8 cellular contexts compared by ENCODE assay signal in genomic region chr9:128636556-128637530, GRCh38. TPM values are rescaled to one million over a fixed set of nuclear protein-coding genes. Genes with fewer than 3 reads are reported as not detected.
DNase-seq lines count a peak whose midpoint lies in the region; ATAC-seq and TF ChIP-seq lines count a peak whose summit lies in the region.

No MANE protein-coding gene starts in this region.

- H3K4me3 ChIP-seq in ascending aorta: no peak overlapping the region
- no peak overlapping the region for H3K4me3 ChIP-seq in mesenchymal stem cell (ENCODE audit: insufficient read depth in 1 of 2, low read depth in 1 of 2, low read length in 2 of 2)
- H3K4me3 ChIP-seq in upper lobe of right lung: no peak overlapping the region

- DNase-seq in activated CD4-positive, alpha-beta T cell treated with anti-CD3 and anti-CD28 coated beads, Interleukin-2, amount 10 ng/mL, durations not matched to agents 24 days and 14 days: peak; percentile 53
- DNase-seq in activated CD4-positive, alpha-beta T cell treated with anti-CD3 and anti-CD28 coated beads for 4 hours: no peak
- DNase-seq in ascending aorta (ENCODE audit: low spot score in 2 of 2): no peak
- no peak for DNase-seq in mesenchymal stem cell
- no peak for DNase-seq in upper lobe of right lung
- DNase-seq in activated CD8-positive, alpha-beta memory T cell treated with anti-CD3 and anti-CD28 coated beads, Interleukin-2, amount 50 U/mL, for 4 hours: no peak
- DNase-seq in HuH-7 (ENCODE audit: low spot score): no peak

- TF ChIP-seq CTCF in ascending aorta (IDR thresholded peaks at IDR 0.05): no peak
- no peak for TF ChIP-seq CTCF in upper lobe of right lung (IDR thresholded peaks at IDR 0.05)

- H3K4me2 ChIP-seq in mesenchymal stem cell (ENCODE audit: low read length, poor library complexity, severe bottlenecking): no peak overlapping the region

- no peak overlapping the region for H2AFZ ChIP-seq in mesenchymal stem cell (ENCODE audit: low read depth, low read length)

- no peak overlapping the region for H2BK15ac ChIP-seq in mesenchymal stem cell (ENCODE audit: low read depth, poor library complexity, severe bottlenecking)

- H2AK5ac ChIP-seq in mesenchymal stem cell (ENCODE audit: low read length, severe bottlenecking): peak overlapping the region; percentile 94

- peaks cover 6 to 17% of the 10 kb centered on the region in 2 donors for H3K4me1 ChIP-seq in ascending aorta
- H3K4me1 ChIP-seq in mesenchymal stem cell (ENCODE audit: control insufficient read depth, insufficient read depth, low read depth, low read length): peaks cover 32% of the 10 kb centered on the region
- peaks cover 21% of the 10 kb centered on the region for H3K4me1 ChIP-seq in upper lobe of right lung

- H3K79me1 ChIP-seq in mesenchymal stem cell (replicated peaks; ENCODE audit: low read length, poor library complexity, severe bottlenecking): peaks cover 28% of the 10 kb centered on the region

- no peaks in the 10 kb centered on the region for H3K9me3 ChIP-seq in ascending aorta
- no peaks in the 10 kb centered on the region for H3K9me3 ChIP-seq in mesenchymal stem cell (ENCODE audit: control insufficient read depth, low read length)
- H3K9me3 ChIP-seq in upper lobe of right lung: no peaks in the 10 kb centered on the region

- H3K36me3 ChIP-seq in ascending aorta (peaks cover 27 to 34% of the 10 kb centered on the region in 2 donors), mesenchymal stem cell (ENCODE audit: control insufficient read depth in 1 of 2, insufficient read depth in 2 of 2, low read depth in 1 of 2, low read length in 2 of 2) (peaks cover 42 to 73% of the 10 kb centered on the region in 2 experiments), upper lobe of right lung (peaks cover 27% of the 10 kb centered on the region)

- no peak overlapping the region for H3K4ac ChIP-seq in mesenchymal stem cell (ENCODE audit: low read depth in 1 of 2, low read length in 2 of 2)

- no peaks in the 10 kb centered on the region for H3K4me1 Mint-ChIP-seq in activated CD4-positive, alpha-beta T cell treated with anti-CD3 and anti-CD28 coated beads, Interleukin-2, amount 10 ng/mL, durations not matched to agents 24 days and 14 days

- H4K91ac ChIP-seq in mesenchymal stem cell (ENCODE audit: low read length): peak overlapping the region; percentile 93

- H2BK5ac ChIP-seq in mesenchymal stem cell (ENCODE audit: low read depth, low read length, poor library complexity, severe bottlenecking): no peak overlapping the region

- H3K27me3 Mint-ChIP-seq in activated CD4-positive, alpha-beta T cell treated with anti-CD3 and anti-CD28 coated beads, Interleukin-2, amount 10 ng/mL, durations not matched to agents 24 days and 14 days: no peaks in the 10 kb centered on the region

- no peak overlapping the region for H3K9ac ChIP-seq in mesenchymal stem cell (ENCODE audit: low read length)

- intact Hi-C loops in activated CD4-positive, alpha-beta T cell treated with anti-CD3 and anti-CD28 coated beads, Interleukin-2, amount 10 ng/mL, durations not matched to agents 24 days and 14 days (cut with micrococcal nuclease): no loop called here
- intact Hi-C loops in ascending aorta (cut with DNase I) (loop anchor here (5.0 kb wide), 1 partner anchor 150 kb away; the partner anchor contains the start of gene TBC1D13), upper lobe of right lung (cut with DNase I) (no loop called here)

- H3K27me3 ChIP-seq in ascending aorta: no peaks in the 10 kb centered on the region
- H3K27me3 ChIP-seq in mesenchymal stem cell (ENCODE audit: control insufficient read depth in 1 of 2, insufficient read depth in 1 of 2, low read length in 2 of 2): no peaks in the 10 kb centered on the region
- H3K27me3 ChIP-seq in upper lobe of right lung: no peaks in the 10 kb centered on the region

- H3K9me3 Mint-ChIP-seq in activated CD4-positive, alpha-beta T cell treated with anti-CD3 and anti-CD28 coated beads, Interleukin-2, amount 10 ng/mL, durations not matched to agents 24 days and 14 days: no peaks in the 10 kb centered on the region

- no peak overlapping the region for H3K18ac ChIP-seq in mesenchymal stem cell (ENCODE audit: low read depth in 1 of 2, low read length in 2 of 2)

- peaks cover 22% of the 10 kb centered on the region for H3K36me3 Mint-ChIP-seq in activated CD4-positive, alpha-beta T cell treated with anti-CD3 and anti-CD28 coated beads, Interleukin-2, amount 10 ng/mL, durations not matched to agents 24 days and 14 days (ENCODE audit: low read depth)

- H3K27ac ChIP-seq in ascending aorta (peak overlapping the region; percentile 90 to 98), mesenchymal stem cell (ENCODE audit: low read length, poor library complexity, severe bottlenecking) (no peak overlapping the region), upper lobe of right lung (peak overlapping the region; percentile 94)

- H4K8ac ChIP-seq in mesenchymal stem cell (ENCODE audit: low read length): peak overlapping the region; percentile 43

- peak overlapping the region; percentile 23 for H2BK120ac ChIP-seq in mesenchymal stem cell (ENCODE audit: low read depth, low read length)

- no peak overlapping the region for H2BK12ac ChIP-seq in mesenchymal stem cell (ENCODE audit: low read length in 2 of 2)

- WGBS in mesenchymal stem cell: 97% methylated on average over 20 of the region's 20 CpGs

- H3K27ac Mint-ChIP-seq in activated CD4-positive, alpha-beta T cell treated with anti-CD3 and anti-CD28 coated beads, Interleukin-2, amount 10 ng/mL, durations not matched to agents 24 days and 14 days: no peak overlapping the region

- no peak overlapping the region for H3K23ac ChIP-seq in mesenchymal stem cell (ENCODE audit: low read length in 2 of 2)

- H3K4me3 Mint-ChIP-seq in activated CD4-positive, alpha-beta T cell treated with anti-CD3 and anti-CD28 coated beads, Interleukin-2, amount 10 ng/mL, durations not matched to agents 24 days and 14 days: no peak overlapping the region

- no peak overlapping the region for H3K14ac ChIP-seq in mesenchymal stem cell (ENCODE audit: low read length in 2 of 2)

- no peak for ATAC-seq in upper lobe of right lung
- no peak for ATAC-seq in GM21529 (IDR thresholded peaks at IDR 0.05; ENCODE audit: unreplicated experiment)

RNA-seq across cellular contexts. Expression of gene DYNC2I2, which starts 19.8 kb away (rescaled TPM):
- 47.4 and 47.7 TPM in 2 replicates for total RNA-seq in activated CD4-positive, alpha-beta T cell treated with anti-CD3 and anti-CD28 coated beads, Interleukin-2, amount 10 ng/mL, durations not matched to agents 24 days and 14 days
- total RNA-seq in ascending aorta (49.9 TPM), upper lobe of right lung (37.3 TPM)
- polyA plus RNA-seq in mesenchymal stem cell (2013, experiment 1 of 2): 16.5 TPM
- polyA plus RNA-seq in mesenchymal stem cell (2013, experiment 2 of 2): 16.2 TPM

RNA-seq across cellular contexts. Expression of gene SET, which starts 52.2 kb away (rescaled TPM):
- 831 and 846 TPM in 2 replicates for total RNA-seq in activated CD4-positive, alpha-beta T cell treated with anti-CD3 and anti-CD28 coated beads, Interleukin-2, amount 10 ng/mL, durations not matched to agents 24 days and 14 days
- total RNA-seq in ascending aorta (102 TPM), upper lobe of right lung (227 TPM)
- 293 TPM for polyA plus RNA-seq in mesenchymal stem cell (2013, experiment 1 of 2)
- polyA plus RNA-seq in mesenchymal stem cell (2013, experiment 2 of 2): 300 TPM
